Comparison of ENCODE assay signal across 8 cellular contexts in the genomic region with DNA sequence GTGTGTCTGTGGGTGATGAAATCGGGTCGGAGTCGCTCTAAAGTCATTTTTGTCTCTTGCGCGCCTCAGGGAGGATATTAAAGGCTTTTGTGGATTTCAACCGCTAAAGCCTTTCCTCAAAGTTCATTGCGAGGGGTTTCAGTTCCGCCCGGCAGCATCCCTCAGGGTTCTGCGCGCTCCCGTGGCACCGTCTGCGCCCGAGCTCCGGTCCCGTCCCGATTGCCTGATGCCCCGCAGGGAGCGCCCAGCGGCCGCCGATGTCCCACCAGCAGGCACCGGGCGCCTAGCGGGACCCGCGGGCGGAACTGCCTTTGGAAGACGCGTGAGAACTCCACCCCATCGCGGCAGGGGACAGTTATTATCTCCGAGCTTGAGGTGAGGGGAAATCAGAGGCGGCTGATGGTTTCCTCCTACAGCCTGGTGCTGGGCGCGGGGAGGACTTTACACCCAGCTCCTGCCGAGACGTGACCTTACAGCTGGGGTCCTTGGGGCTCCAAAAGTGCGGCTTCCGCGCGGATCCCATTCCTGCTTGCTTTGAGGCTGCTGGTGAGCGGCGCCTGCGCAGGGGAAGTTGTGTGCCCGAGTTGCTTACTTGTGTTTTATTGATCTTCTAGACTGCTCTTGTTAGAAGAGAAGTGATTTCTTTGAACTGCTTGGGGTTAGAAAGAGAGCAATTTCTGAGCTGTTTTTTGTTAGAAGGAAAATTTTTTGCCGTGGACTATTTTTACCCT. TPM values are rescaled to one million over a fixed set of nuclear protein-coding genes. Genes with fewer than 3 reads are reported as not detected.
DNase-seq lines count a peak whose midpoint lies in the region; ATAC-seq and TF ChIP-seq lines count a peak whose summit lies in the region.

No MANE protein-coding gene starts in this region.

- peaks cover 4% of the 10 kb centered on the region for H3F3A ChIP-seq in neural progenitor cell (ENCODE audit: low read depth)

- peaks cover 31% of the 10 kb centered on the region for H3K9me3 Mint-ChIP-seq in neural progenitor cell

- H3K27ac Mint-ChIP-seq in neural progenitor cell = no peak overlapping the region

- no peaks in the 10 kb centered on the region for H3K79me2 ChIP-seq in neural progenitor cell (ENCODE audit: low read depth)

- H4K20me1 ChIP-seq in neural progenitor cell (ENCODE audit: low read depth) = peaks cover 26% of the 10 kb centered on the region

- H3K27me3 Mint-ChIP-seq in neural progenitor cell (ENCODE audit: insufficient read depth, low read depth) = peaks cover 85% of the 10 kb centered on the region

- H2AFZ ChIP-seq in neural progenitor cell (replicated peaks) = no peak overlapping the region

- DNase-seq in NCI-H2227 (lab: John Stamatoyannopoulos, UW; ENCODE audit: unreplicated experiment) (peak; percentile 9), NCI-H2227 treated with DMSO at 0.1 percent for 48 hours (lab: John Stamatoyannopoulos, UW) (no peak), NCI-H146 (lab: John Stamatoyannopoulos, UW) (peak; percentile 69), cardiac fibroblast (ENCODE audit: low read depth in 2 of 2) (no peak), neural progenitor cell (ENCODE audit: low spot score) (peak; percentile 62), cortex of kidney (lab: John Stamatoyannopoulos, UW) (no peak)

- H3K9ac ChIP-seq in neural progenitor cell = no peak overlapping the region

- TF ChIP-seq CTCF in cardiac fibroblast (IDR thresholded peaks at IDR 0.05; ENCODE audit: low read depth, low read length) (no peak), neural progenitor cell (IDR thresholded peaks at IDR 0.05) (no peak)

- H3K4me1 ChIP-seq in neural progenitor cell = no peaks in the 10 kb centered on the region

- no peaks in the 10 kb centered on the region for H3K36me3 ChIP-seq in neural progenitor cell

- peaks cover 4% of the 10 kb centered on the region for H3K9me3 ChIP-seq in neural progenitor cell (ENCODE audit: low read depth)

- H3K4me3 Mint-ChIP-seq in neural progenitor cell = peak overlapping the region; percentile 79

- H3K27ac ChIP-seq in neural progenitor cell = no peak overlapping the region

- H3K36me3 Mint-ChIP-seq in neural progenitor cell = peaks cover 2% of the 10 kb centered on the region

- ATAC-seq in GM19455 (IDR thresholded peaks at IDR 0.05; ENCODE audit: unreplicated experiment) = no peak
- no peak for ATAC-seq in GM19467 (IDR thresholded peaks at IDR 0.05; ENCODE audit: unreplicated experiment)

- H3K27me3 ChIP-seq in neural progenitor cell = peaks cover 100% of the 10 kb centered on the region

- peaks cover 16% of the 10 kb centered on the region for H3K4me1 Mint-ChIP-seq in neural progenitor cell

- H3K4me2 ChIP-seq in neural progenitor cell = peak overlapping the region; percentile 68

- peak overlapping the region; percentile 13 to 14 for H3K4me3 ChIP-seq in cardiac fibroblast (replicated peaks in 1 of 2; ENCODE audit: low read depth in 2 of 2, low read length in 2 of 2)
- H3K4me3 ChIP-seq in neural progenitor cell = peak overlapping the region; percentile 34

RNA-seq across cellular contexts. Expression of a gene that starts 27.1 kb away (rescaled TPM):
- 0.11 and 0.40 TPM in 2 replicates for total RNA-seq in neural progenitor cell (ENCODE audit: low replicate concordance)

RNA-seq across cellular contexts. Expression of a gene that starts 34.5 kb away (rescaled TPM):
- total RNA-seq in neural progenitor cell (ENCODE audit: low replicate concordance) = not detected in 2 replicates

RNA-seq across cellular contexts. Expression of a gene that starts 49.0 kb away (rescaled TPM):
- total RNA-seq in neural progenitor cell (ENCODE audit: low replicate concordance) = not detected in 2 replicates

Comparison
In these comparisons a context has a peak if more than half of its experiments do, and no peak if none do; other contexts are left out.
1. DNase-seq: peak in NCI-H2227 (single experiment), NCI-H146 (single experiment) and neural progenitor cell (single experiment); none in NCI-H2227 treated with DMSO at 0.1 percent for 48 hours (single experiment), cardiac fibroblast (0 of 2) and cortex of kidney (single experiment).